9 cellular contexts compared by ENCODE assay signal in the genomic region with DNA sequence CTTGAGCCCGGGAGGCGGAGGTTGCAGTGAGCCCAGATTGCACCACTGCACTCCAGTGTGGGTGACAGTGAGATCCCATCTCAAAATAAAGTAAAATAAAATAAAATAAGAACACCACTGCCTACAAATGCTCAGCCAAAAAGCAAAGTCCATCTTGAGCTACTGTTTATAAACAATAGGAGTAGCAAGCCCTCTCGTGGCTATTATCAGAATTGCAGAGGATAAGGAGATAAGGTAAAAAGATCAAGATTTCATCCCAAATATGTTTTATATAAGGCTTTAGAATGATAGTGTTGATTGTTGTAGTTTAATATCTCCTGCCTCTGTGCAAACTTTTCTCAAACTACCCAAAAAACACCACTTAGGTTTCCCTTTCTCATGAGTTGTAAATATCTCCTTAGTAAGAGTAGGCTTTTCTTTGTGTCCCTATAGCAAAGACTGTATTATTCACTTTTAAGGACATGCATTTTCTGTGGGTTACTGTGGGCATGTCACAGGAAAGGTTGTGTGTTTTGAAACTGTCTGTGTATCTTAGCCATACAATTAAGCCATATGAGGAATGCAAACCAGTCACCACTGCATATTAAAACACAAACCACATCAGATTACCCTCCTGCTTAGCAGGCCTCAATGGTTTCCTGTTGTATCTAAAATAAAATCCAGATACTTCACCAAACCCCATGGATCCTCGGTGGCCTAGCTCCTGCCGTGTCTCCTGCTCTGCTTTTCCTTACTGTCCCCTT. TPM values are rescaled to one million over a fixed set of nuclear protein-coding genes. Genes with fewer than 3 reads are reported as not detected.
DNase-seq lines count a peak whose midpoint lies in the region; ATAC-seq and TF ChIP-seq lines count a peak whose summit lies in the region.
"Had no signal": no experiment of that assay in that cellular context is flagged by ENCODE, and none has a peak within 500 bp of the region (broad histone marks: within the 10 kb centered on the region; RNA-seq: fewer than 3 reads in every experiment).

No MANE protein-coding gene starts in this region.

- H3K27me3 Mint-ChIP-seq in endodermal cell (ENCODE audit: insufficient read depth), result no peaks in the 10 kb centered on the region
- peaks cover 0 to 11% (median 0%) of the 10 kb centered on the region in 5 donors for H3K27me3 Mint-ChIP-seq in naive thymus-derived CD4-positive, alpha-beta T cell
- H3K27me3 Mint-ChIP-seq in stimulated activated memory B cell treated with anti-CD40 and anti-IgM and Interleukin-4, amounts not matched to agents 10 μg/mL and 1 μg/mL and 100 μg/mL, for 72 hours, result no peaks in the 10 kb centered on the region

- H3K9me2 ChIP-seq in PC-9 (ENCODE audit: insufficient read depth), result no peaks in the 10 kb centered on the region

- no peaks in the 10 kb centered on the region for H3K79me2 ChIP-seq in PC-9 (ENCODE audit: low read depth)

- no peaks in the 10 kb centered on the region for H3K4me1 ChIP-seq in PC-9 (replicated peaks; ENCODE audit: insufficient read depth)
- H3K4me1 ChIP-seq in endodermal cell (ENCODE audit: control insufficient read depth, insufficient read depth, low read length), result no peaks in the 10 kb centered on the region
- H3K4me1 ChIP-seq in naive thymus-derived CD4-positive, alpha-beta T cell (ENCODE audit: control insufficient read depth in 2 of 2, insufficient read depth in 2 of 2, low read length in 2 of 2), result peaks cover 8 to 11% of the 10 kb centered on the region in 2 donors

- no TSS peak for BruUV-seq in PC-9 (replicated peaks; lab: Mats Ljungman, UMichigan)

- CTCF ChIA-PET in PC-9 (lab: Charles Lee), result interaction anchor here (0.6 to 1.0 kb wide), 8 partner anchors 10 to 686 kb away, joined by 3 to 6 read pairs (median 3); no protein-coding TSS in a partner anchor
- CTCF ChIA-PET in naive thymus-derived CD4-positive, alpha-beta T cell (lab: Charles Lee), result interaction anchor here (1.7 kb wide), 1 partner anchor 683 kb away, joined by 4 read pairs; no protein-coding TSS in a partner anchor

- TF ChIP-seq CTCF in HFF-Myc (IDR thresholded peaks at IDR 0.05; ENCODE audit: low read depth, low read length, missing control alignments) (peak; percentile 63), PC-9 (conservative IDR thresholded peaks at IDR 0.05) (peak; percentile 87), endodermal cell (conservative IDR thresholded peaks at IDR 0.05) (peak; percentile 89)

- H2AFZ ChIP-seq in PC-9, result no peak overlapping the region

- WGBS in endodermal cell (ENCODE audit: insufficient coverage in 1 of 2, insufficient read length in 1 of 2), 2 experiments, result 73 to 92% methylated on average over 2 to 5 of the region's 5 CpGs

- H3K4me3 Mint-ChIP-seq in endodermal cell, result no peak overlapping the region
- H3K4me3 Mint-ChIP-seq in naive thymus-derived CD4-positive, alpha-beta T cell, result no peak overlapping the region
- no peak overlapping the region for H3K4me3 Mint-ChIP-seq in stimulated activated memory B cell treated with anti-CD40 and anti-IgM and Interleukin-4, amounts not matched to agents 10 μg/mL and 1 μg/mL and 100 μg/mL, for 72 hours
- H3K4me3 Mint-ChIP-seq: central memory CD8-positive, alpha-beta T cell had no signal

- no peaks in the 10 kb centered on the region for H3F3A ChIP-seq in PC-9 (ENCODE audit: insufficient read depth, low read depth)

- H3K36me3 ChIP-seq in PC-9 (ENCODE audit: low read depth) (no peaks in the 10 kb centered on the region), endodermal cell (ENCODE audit: control insufficient read depth, insufficient read depth, low read length) (no peaks in the 10 kb centered on the region)
- no peaks in the 10 kb centered on the region for H3K36me3 ChIP-seq in naive thymus-derived CD4-positive, alpha-beta T cell (ENCODE audit: control insufficient read depth in 2 of 3, insufficient read depth in 3 of 3, low read length in 3 of 3)

- no peak overlapping the region for H3K27ac Mint-ChIP-seq in endodermal cell
- H3K27ac Mint-ChIP-seq in naive thymus-derived CD4-positive, alpha-beta T cell, result no peak overlapping the region
- H3K27ac Mint-ChIP-seq in stimulated activated memory B cell treated with anti-CD40 and anti-IgM and Interleukin-4, amounts not matched to agents 10 μg/mL and 1 μg/mL and 100 μg/mL, for 72 hours, result no peak overlapping the region

- H3K9me3 ChIP-seq in PC-9 (ENCODE audit: insufficient read depth, low read depth), result peaks cover 3% of the 10 kb centered on the region
- peaks cover 29% of the 10 kb centered on the region for H3K9me3 ChIP-seq in endodermal cell (ENCODE audit: control insufficient read depth, low read length)
- peaks cover 0 to 5% (median 0%) of the 10 kb centered on the region in 3 experiments for H3K9me3 ChIP-seq in naive thymus-derived CD4-positive, alpha-beta T cell (ENCODE audit: control insufficient read depth in 2 of 3, low read length in 3 of 3)

- ATAC-seq in naive thymus-derived CD4-positive, alpha-beta T cell, result peak; percentile 63
- no peak for ATAC-seq in HG02571 (IDR thresholded peaks at IDR 0.05; ENCODE audit: unreplicated experiment)
- no peak for ATAC-seq in stimulated activated memory B cell treated with anti-CD40 and anti-IgM and Interleukin-4, amounts not matched to agents 10 μg/mL and 1 μg/mL and 100 μg/mL, for 72 hours

- DNase-seq in NOMO-1 treated with DMSO at 0.1 percent for 48 hours (lab: John Stamatoyannopoulos, UW; ENCODE audit: unreplicated experiment) (peak; percentile 24), NOMO-1 treated with dmso at 0.1 percent for 144 hours (lab: John Stamatoyannopoulos, UW; ENCODE audit: unreplicated experiment) (no peak), HFF-Myc (ENCODE audit: extremely low read depth, low read depth) (peak; percentile 38), PC-9 (no peak), endodermal cell (no peak)
- peak in 5 of 9 donors; percentile 16 to 36 (median 25) for DNase-seq in naive thymus-derived CD4-positive, alpha-beta T cell

- H3K27ac ChIP-seq in PC-9 (no peak overlapping the region), endodermal cell (ENCODE audit: low read depth, low read length) (no peak overlapping the region)
- no peak overlapping the region for H3K27ac ChIP-seq in naive thymus-derived CD4-positive, alpha-beta T cell (ENCODE audit: low read depth, low read length)

- H3K27me3 ChIP-seq in PC-9 (ENCODE audit: insufficient read depth, low read depth) (no peaks in the 10 kb centered on the region), endodermal cell (ENCODE audit: control insufficient read depth, insufficient read depth, low read length, poor library complexity, severe bottlenecking) (no peaks in the 10 kb centered on the region)
- no peaks in the 10 kb centered on the region for H3K27me3 ChIP-seq in naive thymus-derived CD4-positive, alpha-beta T cell (ENCODE audit: control insufficient read depth in 2 of 2, insufficient read depth in 2 of 2, low read length in 2 of 2)

- intact Hi-C loops in PC-9 (cut with micrococcal nuclease; ENCODE audit: unreplicated experiment), result loop anchor here (2.0 to 5.0 kb wide), 4 partner anchors 30 to 684 kb away; no protein-coding TSS in a partner anchor
- intact Hi-C loops in naive thymus-derived CD4-positive, alpha-beta T cell (cut with micrococcal nuclease), result loop anchor here in 1 of 2 donors (5.0 kb wide), 1 partner anchor 102 kb away; a partner anchor contains a TSS

- POLR2A ChIA-PET in PC-9 (lab: Charles Lee; ENCODE audit: unreplicated experiment), result interaction anchor here (0.8 kb wide), 1 partner anchor 209 kb away, joined by 14 read pairs; no protein-coding TSS in a partner anchor
- POLR2A ChIA-PET in naive thymus-derived CD4-positive, alpha-beta T cell (lab: Charles Lee), result no interaction called here

- no peak overlapping the region for H3K4me2 ChIP-seq in PC-9

- H4K20me1 ChIP-seq in PC-9 (ENCODE audit: insufficient read depth), result no peaks in the 10 kb centered on the region

- peaks cover 42% of the 10 kb centered on the region for H3K9me3 Mint-ChIP-seq in endodermal cell
- peaks cover 0 to 18% (median 7%) of the 10 kb centered on the region in 11 donors for H3K9me3 Mint-ChIP-seq in naive thymus-derived CD4-positive, alpha-beta T cell
- H3K9me3 Mint-ChIP-seq in stimulated activated memory B cell treated with anti-CD40 and anti-IgM and Interleukin-4, amounts not matched to agents 10 μg/mL and 1 μg/mL and 100 μg/mL, for 72 hours, result peaks cover 6% of the 10 kb centered on the region

- H3K36me3 Mint-ChIP-seq in endodermal cell (ENCODE audit: low read depth), result peaks cover 20% of the 10 kb centered on the region
- peaks cover 4 to 19% (median 9%) of the 10 kb centered on the region in 5 donors for H3K36me3 Mint-ChIP-seq in naive thymus-derived CD4-positive, alpha-beta T cell
- peaks cover 13% of the 10 kb centered on the region for H3K36me3 Mint-ChIP-seq in stimulated activated memory B cell treated with anti-CD40 and anti-IgM and Interleukin-4, amounts not matched to agents 10 μg/mL and 1 μg/mL and 100 μg/mL, for 72 hours

- H3K9ac ChIP-seq in endodermal cell (ENCODE audit: extremely low read depth, low read length, poor library complexity, severe bottlenecking), result no peak overlapping the region

- no peaks in the 10 kb centered on the region for H3K4me1 Mint-ChIP-seq in endodermal cell
- peaks cover 14 to 26% (median 24%) of the 10 kb centered on the region in 7 donors for H3K4me1 Mint-ChIP-seq in naive thymus-derived CD4-positive, alpha-beta T cell
- no peaks in the 10 kb centered on the region for H3K4me1 Mint-ChIP-seq in stimulated activated memory B cell treated with anti-CD40 and anti-IgM and Interleukin-4, amounts not matched to agents 10 μg/mL and 1 μg/mL and 100 μg/mL, for 72 hours

- no peak overlapping the region for H3K4me3 ChIP-seq in HFF-Myc (replicated peaks; ENCODE audit: low read depth, low read length)
- no peak overlapping the region for H3K4me3 ChIP-seq in PC-9
- H3K4me3 ChIP-seq in endodermal cell (ENCODE audit: low read length), result no peak overlapping the region
- H3K4me3 ChIP-seq in naive thymus-derived CD4-positive, alpha-beta T cell (ENCODE audit: low read length), result no peak overlapping the region

RNA-seq across cellular contexts. Expression of a gene that starts 31.8 kb away (rescaled TPM):
- 138 and 260 TPM in 2 replicates for total RNA-seq in PC-9 (2021)
- total RNA-seq in endodermal cell, result 100 to 1,000 TPM; 163 to 209 TPM
- 377 TPM for polyA plus RNA-seq in endodermal cell (2013, experiment 1 of 2)
- polyA plus RNA-seq in endodermal cell (2013, experiment 2 of 2), result 393 TPM
- 100 to 1,000 TPM in 1 of 5 experiments, 10 to 100 TPM in 1, 1 to 10 TPM in 3; 5.2 to 121 (median 8.9) TPM for total RNA-seq in naive thymus-derived CD4-positive, alpha-beta T cell
- polyA plus RNA-seq in naive thymus-derived CD4-positive, alpha-beta T cell, result 1 to 10 TPM; 6.0 to 8.0 TPM

RNA-seq across cellular contexts. Expression of a gene that starts 39.1 kb away (rescaled TPM):
- 33.3 and 41.4 TPM in 2 replicates for total RNA-seq in PC-9 (2021)
- 10 to 100 TPM; 55.7 to 56.0 TPM for total RNA-seq in endodermal cell
- polyA plus RNA-seq in endodermal cell (2013, experiment 1 of 2), result 56.8 TPM
- 48.8 TPM for polyA plus RNA-seq in endodermal cell (2013, experiment 2 of 2)
- 100 to 1,000 TPM in 4 of 5 experiments, 10 to 100 TPM in 1; 55.0 to 130 (median 109) TPM for total RNA-seq in naive thymus-derived CD4-positive, alpha-beta T cell
- polyA plus RNA-seq in naive thymus-derived CD4-positive, alpha-beta T cell, result 10 to 100 TPM; 20.1 to 29.0 TPM

Comparison
In these comparisons a context has a peak if more than half of its experiments do, and no peak if none do; other contexts are left out.
1. DNase-seq: peak in NOMO-1 treated with DMSO at 0.1 percent for 48 hours (single experiment), HFF-Myc (single experiment) and naive thymus-derived CD4-positive, alpha-beta T cell (5 of 9); none in NOMO-1 treated with dmso at 0.1 percent for 144 hours (single experiment), PC-9 (0 of 2) and endodermal cell (single experiment).
2. Peak in every context shown above with its lines, with median percentiles within 50 percentile points of each other: CTCF ChIP-seq.